14 cellular contexts compared by ENCODE assay signal in the genomic region with DNA sequence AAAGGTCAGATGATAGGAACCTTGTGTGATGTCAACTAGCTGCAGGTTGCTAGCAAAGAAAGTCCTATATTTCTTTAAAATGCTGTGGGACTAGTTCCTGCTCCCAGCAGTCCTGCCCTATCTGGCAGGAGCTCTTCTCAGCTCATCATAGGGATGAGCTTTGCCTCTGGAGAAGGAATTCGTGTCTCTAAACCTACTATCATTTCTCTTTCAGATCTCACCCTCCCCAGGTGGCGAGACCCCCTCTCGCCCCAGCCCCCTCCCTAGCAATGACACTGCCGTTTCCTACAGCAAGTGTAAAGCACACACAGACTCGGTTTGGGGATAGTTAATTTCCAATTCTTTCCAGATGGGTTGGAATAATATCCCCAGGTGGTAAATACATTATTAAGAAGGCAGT.
A peak's percentile ranks its signal among the peaks of the same experiment; 100 is the strongest.
DNase-seq lines count a peak whose midpoint lies in the region; ATAC-seq and TF ChIP-seq lines count a peak whose summit lies in the region.
"Had no signal": no experiment of that assay in that cellular context is flagged by ENCODE, and none has a peak within 500 bp of the region (broad histone marks: within the 10 kb centered on the region; RNA-seq: fewer than 3 reads in every experiment).

No MANE protein-coding gene starts in this region.

- H3K27me3 ChIP-seq in GM23338 (ENCODE audit: insufficient read depth) (peaks cover 23% of the 10 kb centered on the region), iPS-20b (ENCODE audit: insufficient read depth, low read length) (peaks cover 42% of the 10 kb centered on the region)

- H3K36me3 ChIP-seq in GM23338 (ENCODE audit: insufficient read depth) (no peaks in the 10 kb centered on the region), SK-N-MC (ENCODE audit: insufficient read depth, low read length) (no peaks in the 10 kb centered on the region), iPS-20b (ENCODE audit: insufficient read depth, low read depth, low read length) (no peaks in the 10 kb centered on the region)

- no peak overlapping the region for H3K4me3 Mint-ChIP-seq in GM23338
- no peak overlapping the region for H3K4me3 Mint-ChIP-seq in stimulated activated effector memory CD8-positive, alpha-beta T cell treated with anti-CD3 and anti-CD28 coated beads, Interleukin-12 subunit alpha, Interleukin-12 subunit beta, amount 100 ng/mL, for 72 hours
- no peak overlapping the region for H3K4me3 Mint-ChIP-seq in stimulated activated memory B cell treated with anti-CD40 and anti-IgM and Interleukin-4, amounts not matched to agents 10 μg/mL and 1 μg/mL and 100 μg/mL, for 72 hours
- H3K4me3 Mint-ChIP-seq: CD4-positive, alpha-beta T cell had no signal

- no peak overlapping the region for H3K4me2 ChIP-seq in GM23338

- no peaks in the 10 kb centered on the region for H3K79me2 ChIP-seq in GM23338 (replicated peaks; ENCODE audit: insufficient read depth)

- no peak overlapping the region for H2AFZ ChIP-seq in GM23338

- H3K9ac ChIP-seq in SK-N-MC (ENCODE audit: insufficient read length) (peak overlapping the region; percentile 24), iPS-20b (ENCODE audit: low read depth, low read length) (no peak overlapping the region)

- H3K9me3 Mint-ChIP-seq in GM23338: peaks cover 10% of the 10 kb centered on the region
- H3K9me3 Mint-ChIP-seq in stimulated activated effector memory CD8-positive, alpha-beta T cell treated with anti-CD3 and anti-CD28 coated beads, Interleukin-12 subunit alpha, Interleukin-12 subunit beta, amount 100 ng/mL, for 72 hours: no peaks in the 10 kb centered on the region
- H3K9me3 Mint-ChIP-seq in stimulated activated memory B cell treated with anti-CD40 and anti-IgM and Interleukin-4, amounts not matched to agents 10 μg/mL and 1 μg/mL and 100 μg/mL, for 72 hours: peaks cover 3% of the 10 kb centered on the region

- H3K4me3 ChIP-seq in GM23338: no peak overlapping the region
- H3K4me3 ChIP-seq in SK-N-MC: peak overlapping the region; percentile 42; the same call in 1 of the 2 replicates
- peak overlapping the region; percentile 22; the same call in 1 of the 2 replicates for H3K4me3 ChIP-seq in iPS-20b (ENCODE audit: low read length)
- H3K4me3 ChIP-seq: K562 had no signal

- TF ChIP-seq CTCF in GM23338 (conservative IDR thresholded peaks at IDR 0.05; ENCODE audit: low read depth in 2 of 2): no peak

- no peaks in the 10 kb centered on the region; the same call in 1 of the 2 replicates for H3K9me2 ChIP-seq in GM23338 (ENCODE audit: insufficient read depth)

- H3K4me1 ChIP-seq in GM23338 (ENCODE audit: insufficient read depth) (peaks cover 10% of the 10 kb centered on the region), iPS-20b (ENCODE audit: insufficient read depth, low read length) (peaks cover 16% of the 10 kb centered on the region; the same call in 1 of the 2 replicates)
- H3K4me1 ChIP-seq: Caco-2 had no signal

- 0 out of 2 replicates have a peak, but pooled peaks cover 2% of the 10 kb centered on the region for H3F3A ChIP-seq in GM23338 (replicated peaks; ENCODE audit: low read depth)

- peak; percentile 63 for ATAC-seq in GM23338
- no peak for ATAC-seq in stimulated activated effector memory CD8-positive, alpha-beta T cell treated with anti-CD3 and anti-CD28 coated beads, Interleukin-12 subunit alpha, Interleukin-12 subunit beta, amount 100 ng/mL, for 72 hours
- no peak for ATAC-seq in stimulated activated memory B cell treated with anti-CD40 and anti-IgM and Interleukin-4, amounts not matched to agents 10 μg/mL and 1 μg/mL and 100 μg/mL, for 72 hours
- ATAC-seq: K562 had no signal

- H3K27ac ChIP-seq in GM23338 (ENCODE audit: low read depth) (no peak overlapping the region), SK-N-MC (peak overlapping the region; percentile 94), iPS-20b (ENCODE audit: low read length) (no peak overlapping the region)
- H3K27ac ChIP-seq: C4-2B had no signal

- H3K27ac Mint-ChIP-seq in GM23338: no peak overlapping the region
- no peak overlapping the region for H3K27ac Mint-ChIP-seq in stimulated activated effector memory CD8-positive, alpha-beta T cell treated with anti-CD3 and anti-CD28 coated beads, Interleukin-12 subunit alpha, Interleukin-12 subunit beta, amount 100 ng/mL, for 72 hours
- no peak overlapping the region for H3K27ac Mint-ChIP-seq in stimulated activated memory B cell treated with anti-CD40 and anti-IgM and Interleukin-4, amounts not matched to agents 10 μg/mL and 1 μg/mL and 100 μg/mL, for 72 hours
- H3K27ac Mint-ChIP-seq: CD4-positive, alpha-beta T cell had no signal

- H3K4me1 Mint-ChIP-seq in GM23338: peaks cover 8% of the 10 kb centered on the region; the same call in 1 of the 3 replicates
- H3K4me1 Mint-ChIP-seq in stimulated activated effector memory CD8-positive, alpha-beta T cell treated with anti-CD3 and anti-CD28 coated beads, Interleukin-12 subunit alpha, Interleukin-12 subunit beta, amount 100 ng/mL, for 72 hours: no peaks in the 10 kb centered on the region
- H3K4me1 Mint-ChIP-seq in stimulated activated memory B cell treated with anti-CD40 and anti-IgM and Interleukin-4, amounts not matched to agents 10 μg/mL and 1 μg/mL and 100 μg/mL, for 72 hours: no peaks in the 10 kb centered on the region

- no peak for DNase-seq in GM23338 (ENCODE audit: low spot score)
- no peak for DNase-seq in SK-N-MC (ENCODE audit: low read depth, low spot score)
- DNase-seq in cerebellar cortex (ENCODE audit: low spot score): no peak
- DNase-seq in stimulated activated effector memory CD8-positive, alpha-beta T cell treated with anti-CD3 and anti-CD28 coated beads, Interleukin-12 subunit alpha, Interleukin-12 subunit beta, amount 100 ng/mL, for 72 hours (ENCODE audit: low spot score in 2 of 2): no peak
- DNase-seq: ACHN; Caco-2; CD4-positive, alpha-beta T cell; GDM1; HCEC 1CT; IMR-90 had no signal

- H4K20me1 ChIP-seq in GM23338 (replicated peaks; ENCODE audit: insufficient read depth): no peaks in the 10 kb centered on the region

- H3K9me3 ChIP-seq in SK-N-MC (ENCODE audit: low read depth, low read length) (no peaks in the 10 kb centered on the region), iPS-20b (ENCODE audit: insufficient read depth, low read depth, low read length) (no peaks in the 10 kb centered on the region)

- H3K27me3 Mint-ChIP-seq in GM23338 (ENCODE audit: insufficient read depth, low read depth, poor library complexity): peaks cover 24% of the 10 kb centered on the region
- H3K27me3 Mint-ChIP-seq in stimulated activated memory B cell treated with anti-CD40 and anti-IgM and Interleukin-4, amounts not matched to agents 10 μg/mL and 1 μg/mL and 100 μg/mL, for 72 hours: no peaks in the 10 kb centered on the region

- H3K36me3 Mint-ChIP-seq in GM23338 (ENCODE audit: low read depth): no peaks in the 10 kb centered on the region; the same call in 2 of the 3 replicates
- no peaks in the 10 kb centered on the region for H3K36me3 Mint-ChIP-seq in stimulated activated effector memory CD8-positive, alpha-beta T cell treated with anti-CD3 and anti-CD28 coated beads, Interleukin-12 subunit alpha, Interleukin-12 subunit beta, amount 100 ng/mL, for 72 hours
- H3K36me3 Mint-ChIP-seq in stimulated activated memory B cell treated with anti-CD40 and anti-IgM and Interleukin-4, amounts not matched to agents 10 μg/mL and 1 μg/mL and 100 μg/mL, for 72 hours: no peaks in the 10 kb centered on the region

TF ChIP-seq in GM23338, 12 proteins besides CTCF, POLR2A, EP300 and RAD21:
- no peak for TF ChIP-seq ZNF114 (CRISPR knock-in tag; IDR thresholded peaks at IDR 0.05)
